Comparison of ENCODE assay signal across 9 cellular contexts in the genomic region with DNA sequence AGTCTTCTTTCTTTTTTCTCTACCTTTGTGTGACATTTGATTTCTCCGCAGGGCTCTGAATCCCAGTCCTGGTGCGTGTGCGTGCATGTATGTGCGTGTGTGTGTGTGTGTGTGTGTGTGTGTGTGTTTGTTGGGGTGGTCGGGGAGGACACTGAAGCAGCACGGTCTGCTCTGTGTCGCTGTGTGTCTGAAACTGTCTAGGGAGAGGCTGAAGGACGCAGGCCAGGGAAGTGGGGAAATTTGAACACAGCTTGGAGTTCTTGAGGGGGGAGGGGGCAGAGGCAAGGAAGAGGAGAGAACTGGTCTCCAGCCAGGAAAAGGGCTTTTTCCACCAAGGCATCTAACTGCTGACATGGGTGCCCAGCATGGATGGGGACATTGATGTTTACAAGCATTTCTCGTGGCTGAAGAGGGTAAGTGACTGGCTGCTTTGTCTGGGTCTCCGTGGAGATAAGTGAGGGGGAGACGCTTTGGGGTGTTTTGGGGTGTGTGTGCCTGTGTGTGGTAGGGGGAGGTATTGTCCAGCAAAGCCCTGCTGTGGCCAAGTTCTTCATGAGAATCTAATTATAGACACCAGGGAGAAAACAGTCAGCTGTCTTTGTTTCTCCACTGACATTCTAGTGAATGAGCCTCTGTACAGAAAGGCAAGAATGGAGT.
DNase-seq lines count a peak whose midpoint lies in the region; ATAC-seq and TF ChIP-seq lines count a peak whose summit lies in the region.
"Had no signal": no experiment of that assay in that cellular context is flagged by ENCODE, and none has a peak within 500 bp of the region (broad histone marks: within the 10 kb centered on the region; RNA-seq: fewer than 3 reads in every experiment).

No MANE protein-coding gene starts in this region.

- intact Hi-C loops in mucosa of descending colon (cut with DNase I, micrococcal nuclease): no loop called here

- peaks cover 62% of the 10 kb centered on the region for H3K4me1 ChIP-seq in mucosa of descending colon (ENCODE audit: low read depth)

- DNase-seq in activated T-cell treated with anti-CD3 and anti-CD28 coated beads, Interleukin-2, amount 50 U/mL, for 4 hours: no peak
- no peak for DNase-seq in activated T-cell treated with anti-CD3 and anti-CD28 coated beads for 4 hours
- no peak for DNase-seq in effector memory CD8-positive, alpha-beta T cell
- peak in 2 of 3 donors; percentile 52 to 54 for DNase-seq in mucosa of descending colon
- DNase-seq in type B pancreatic cell (ENCODE audit: extremely low spot score, unreplicated experiment): no peak
- no peak for DNase-seq in A172 (ENCODE audit: low spot score)
- DNase-seq in NCI-H1694 treated with DMSO at 0.1 percent for 48 hours (lab: John Stamatoyannopoulos, UW): no peak
- DNase-seq in NCI-H748 treated with DMSO at 0.1 percent for 48 hours (lab: John Stamatoyannopoulos, UW): no peak
- DNase-seq: NCI-H1092 treated with DMSO at 0.1 percent for 48 hours had no signal

- peak overlapping the region; percentile 16 to 21 for H3K27ac Mint-ChIP-seq in effector memory CD8-positive, alpha-beta T cell
- peak overlapping the region; percentile 93 for H3K27ac Mint-ChIP-seq in type B pancreatic cell

- H3K4me3 Mint-ChIP-seq in activated T-cell treated with anti-CD3 and anti-CD28 coated beads, Interleukin-2, amount 50 U/mL, for 4 hours: peak overlapping the region; percentile 59
- peak overlapping the region; percentile 28 to 33 for H3K4me3 Mint-ChIP-seq in effector memory CD8-positive, alpha-beta T cell
- H3K4me3 Mint-ChIP-seq in type B pancreatic cell: peak overlapping the region; percentile 86

- no peaks in the 10 kb centered on the region for H3K9me3 ChIP-seq in mucosa of descending colon

- peaks cover 45% of the 10 kb centered on the region for H3K27me3 Mint-ChIP-seq in activated T-cell treated with anti-CD3 and anti-CD28 coated beads, Interleukin-2, amount 50 U/mL, for 4 hours (ENCODE audit: low read depth)
- H3K27me3 Mint-ChIP-seq in effector memory CD8-positive, alpha-beta T cell: peaks cover 37 to 67% of the 10 kb centered on the region in 2 donors
- H3K27me3 Mint-ChIP-seq in type B pancreatic cell: no peaks in the 10 kb centered on the region

- H3K36me3 Mint-ChIP-seq in activated T-cell treated with anti-CD3 and anti-CD28 coated beads, Interleukin-2, amount 50 U/mL, for 4 hours (ENCODE audit: insufficient read depth): peaks cover 3% of the 10 kb centered on the region
- no peaks in the 10 kb centered on the region for H3K36me3 Mint-ChIP-seq in effector memory CD8-positive, alpha-beta T cell (ENCODE audit: insufficient read depth)
- H3K36me3 Mint-ChIP-seq in type B pancreatic cell: no peaks in the 10 kb centered on the region

- H3K4me1 Mint-ChIP-seq in activated T-cell treated with anti-CD3 and anti-CD28 coated beads, Interleukin-2, amount 50 U/mL, for 4 hours (ENCODE audit: low read depth): peaks cover 35% of the 10 kb centered on the region
- peaks cover 17 to 20% of the 10 kb centered on the region in 2 donors for H3K4me1 Mint-ChIP-seq in effector memory CD8-positive, alpha-beta T cell (ENCODE audit: low read depth in 2 of 2)
- peaks cover 81% of the 10 kb centered on the region for H3K4me1 Mint-ChIP-seq in type B pancreatic cell (ENCODE audit: unreplicated experiment)

- no peaks in the 10 kb centered on the region for H3K9me3 Mint-ChIP-seq in activated T-cell treated with anti-CD3 and anti-CD28 coated beads, Interleukin-2, amount 50 U/mL, for 4 hours
- no peaks in the 10 kb centered on the region for H3K9me3 Mint-ChIP-seq in effector memory CD8-positive, alpha-beta T cell
- H3K9me3 Mint-ChIP-seq in type B pancreatic cell: no peaks in the 10 kb centered on the region

- ATAC-seq in activated T-cell treated with anti-CD3 and anti-CD28 coated beads, Interleukin-2, amount 50 U/mL, for 4 hours: no peak
- ATAC-seq in effector memory CD8-positive, alpha-beta T cell (replicated peaks): no peak
- ATAC-seq in mucosa of descending colon: peak; percentile 12

- TF ChIP-seq CTCF in mucosa of descending colon (IDR thresholded peaks at IDR 0.05): no peak
- TF ChIP-seq CTCF in type B pancreatic cell (conservative IDR thresholded peaks at IDR 0.05): no peak

- H3K4me3 ChIP-seq in mucosa of descending colon: no peak overlapping the region

- H3K36me3 ChIP-seq in mucosa of descending colon (ENCODE audit: low read depth): no peaks in the 10 kb centered on the region

Comparison
In these comparisons a context has a peak if more than half of its experiments do, and no peak if none do; other contexts are left out.
1. DNase-seq: peak in mucosa of descending colon (2 of 3); none in activated T-cell treated with anti-CD3 and anti-CD28 coated beads, Interleukin-2, amount 50 U/mL, for 4 hours (single experiment), activated T-cell treated with anti-CD3 and anti-CD28 coated beads for 4 hours (single experiment), effector memory CD8-positive, alpha-beta T cell (0 of 3), type B pancreatic cell (single experiment), A172 (single experiment), NCI-H1694 treated with DMSO at 0.1 percent for 48 hours (single experiment) and NCI-H748 treated with DMSO at 0.1 percent for 48 hours (single experiment).
2. H3K4me3 Mint-ChIP-seq: peak in every context shown above with its lines; median percentile 86 in type B pancreatic cell; 59 in activated T-cell treated with anti-CD3 and anti-CD28 coated beads, Interleukin-2, amount 50 U/mL, for 4 hours; 30 in effector memory CD8-positive, alpha-beta T cell.